11 cellular contexts compared by ENCODE assay signal in genomic region chr9:13673348-13673747, GRCh38.
"Had no signal": no experiment of that assay in that cellular context is flagged by ENCODE, and none has a peak within 500 bp of the region (broad histone marks: within the 10 kb centered on the region; RNA-seq: fewer than 3 reads in every experiment).

No MANE protein-coding gene starts in this region.

- FAIRE-seq: H1, H54 had no signal

- H2AFZ ChIP-seq: GM23248 had no signal

- H3K4me2 ChIP-seq: GM23338 had no signal

- H3K4me1 ChIP-seq: HAP-1 had no signal

- H3K36me3 ChIP-seq: HAP-1 had no signal

- H3K4me3 ChIP-seq: GM23248, GM23338, HAP-1 had no signal

- DNase-seq: GM23248, GOT3, H7, H9, HCEC 1CT, HFFc6 had no signal

- H3K9ac ChIP-seq: GM23248 had no signal

- H3K27ac ChIP-seq: GM23248 had no signal

- ATAC-seq: GM23338, HCT116 had no signal
